In the genomic region with DNA sequence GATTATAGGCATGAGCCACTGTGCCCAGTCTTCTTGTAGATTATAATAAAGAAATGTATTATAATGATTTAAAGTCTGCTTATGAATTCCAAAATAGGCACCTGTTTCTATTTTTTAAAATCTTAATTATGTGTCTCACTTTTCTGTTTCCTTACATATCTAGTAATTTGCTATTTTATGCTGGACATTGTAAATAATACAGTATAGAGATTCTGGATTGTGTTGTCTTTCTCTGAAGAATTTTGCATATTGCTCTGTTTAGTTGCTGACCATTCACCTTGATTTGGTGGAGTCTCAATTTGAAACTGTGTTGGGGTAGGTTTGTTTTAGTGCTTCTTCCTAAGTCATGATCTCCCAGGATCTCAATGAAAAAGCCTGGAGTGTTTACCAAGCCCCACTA, we compare ENCODE assay signal across 8 cellular contexts.
"Had no signal": no experiment of that assay in that cellular context is flagged by ENCODE, and none has a peak within 500 bp of the region (broad histone marks: within the 10 kb centered on the region; RNA-seq: fewer than 3 reads in every experiment).

No MANE protein-coding gene starts in this region.

- DNase-seq: GM23248, GOT3, H7, H9, HCEC 1CT, HFFc6 had no signal

- H3K4me1 ChIP-seq: HAP-1 had no signal

- H3K36me3 ChIP-seq: HAP-1 had no signal

- H3K4me3 ChIP-seq: GM23248, GM23338, HAP-1 had no signal

- H3K27ac ChIP-seq: GM23248 had no signal
